Comparison of ENCODE assay signal across 21 cellular contexts in genomic region chr1:209686319-209686718, GRCh38. TPM values are rescaled to one million over a fixed set of nuclear protein-coding genes. Genes with fewer than 3 reads are reported as not detected.
A peak's percentile ranks its signal among the peaks of the same experiment; 100 is the strongest.
DNase-seq lines count a peak whose midpoint lies in the region; ATAC-seq lines count a peak whose summit lies in the region.
"Had no signal": no experiment of that assay in that cellular context is flagged by ENCODE, and none has a peak within 500 bp of the region (broad histone marks: within the 10 kb centered on the region; RNA-seq: fewer than 3 reads in every experiment).

No MANE protein-coding gene starts in this region.

- ATAC-seq in GM21717 (IDR thresholded peaks at IDR 0.05; ENCODE audit: unreplicated experiment): peak; percentile 15
- no peak for ATAC-seq in stimulated activated effector memory CD8-positive, alpha-beta T cell treated with anti-CD3 and anti-CD28 coated beads, Interleukin-12 subunit alpha, Interleukin-12 subunit beta, amount 100 ng/mL, for 72 hours
- no peak for ATAC-seq in GM18907 (IDR thresholded peaks at IDR 0.05; ENCODE audit: unreplicated experiment)
- ATAC-seq: left cardiac atrium, right cardiac atrium had no signal

- no peak for DNase-seq in activated naive CD4-positive, alpha-beta T cell treated with anti-CD3 and anti-CD28 coated beads for 36 hours
- DNase-seq in activated naive CD4-positive, alpha-beta T cell treated with anti-CD3 and anti-CD28 coated beads, Interleukin-2, amount 50 U/mL, for 16 hours: no peak
- DNase-seq in activated T-helper 1 cell treated with anti-CD3 and anti-CD28 coated beads, Interleukin-12 subunit alpha, Interleukin-12 subunit beta, Interleukin-2, Interleukin-4 antibody, amounts not matched to agents 30 ng/mL and 10 ng/mL and 1 ng/mL, durations not matched to agents 14 hours and 24 hours and 36 hours (ENCODE audit: low spot score): no peak
- DNase-seq in stimulated activated effector memory CD8-positive, alpha-beta T cell treated with anti-CD3 and anti-CD28 coated beads, Interleukin-12 subunit alpha, Interleukin-12 subunit beta, amount 100 ng/mL, for 72 hours (ENCODE audit: low spot score in 2 of 2): no peak
- DNase-seq in cardiac septum (ENCODE audit: low spot score): no peak
- DNase-seq: activated CD4-positive, CD25-positive, alpha-beta regulatory T cell; GF-D8; HCEC 1CT; head of caudate nucleus; left cardiac atrium; NCI-H2171 treated with DMSO at 0.1 percent for 48 hours; NCI-H524 treated with DMSO at 0.1 percent for 48 hours; nephron progenitor cell; right cardiac atrium; upper lobe of left lung had no signal

- peak overlapping the region; percentile 28 for H3K4me3 Mint-ChIP-seq in activated naive CD4-positive, alpha-beta T cell treated with anti-CD3 and anti-CD28 coated beads for 36 hours
- H3K4me3 Mint-ChIP-seq in activated T-helper 1 cell treated with anti-CD3 and anti-CD28 coated beads, Interleukin-12 subunit alpha, Interleukin-12 subunit beta, Interleukin-2, Interleukin-4 antibody, amounts not matched to agents 30 ng/mL and 10 ng/mL and 1 ng/mL, durations not matched to agents 14 hours and 24 hours and 36 hours: peak overlapping the region; percentile 74
- H3K4me3 Mint-ChIP-seq in stimulated activated effector memory CD8-positive, alpha-beta T cell treated with anti-CD3 and anti-CD28 coated beads, Interleukin-12 subunit alpha, Interleukin-12 subunit beta, amount 100 ng/mL, for 72 hours: peak overlapping the region; percentile 15
- H3K4me3 Mint-ChIP-seq: dendritic cell treated with granulocyte-macrophage colony-stimulating factor and Interleukin-4, amounts not matched to agents 40 ng/mL and 50 ng/mL, for 4 days; nephron progenitor cell had no signal

- CTCF ChIA-PET in activated naive CD4-positive, alpha-beta T cell treated with anti-CD3 and anti-CD28 coated beads for 36 hours (lab: Charles Lee): interaction anchor here (0.6 to 5.3 kb wide), 7 partner anchors 17 to 1600 kb away, joined by 3 to 17 read pairs (median 4); no protein-coding TSS in a partner anchor

- peaks cover 47% of the 10 kb centered on the region for H3K4me1 Mint-ChIP-seq in activated naive CD4-positive, alpha-beta T cell treated with anti-CD3 and anti-CD28 coated beads for 36 hours (ENCODE audit: low read depth)
- H3K4me1 Mint-ChIP-seq in activated T-helper 1 cell treated with anti-CD3 and anti-CD28 coated beads, Interleukin-12 subunit alpha, Interleukin-12 subunit beta, Interleukin-2, Interleukin-4 antibody, amounts not matched to agents 30 ng/mL and 10 ng/mL and 1 ng/mL, durations not matched to agents 14 hours and 24 hours and 36 hours (ENCODE audit: low read depth): peaks cover 45% of the 10 kb centered on the region
- H3K4me1 Mint-ChIP-seq in stimulated activated effector memory CD8-positive, alpha-beta T cell treated with anti-CD3 and anti-CD28 coated beads, Interleukin-12 subunit alpha, Interleukin-12 subunit beta, amount 100 ng/mL, for 72 hours: peaks cover 16% of the 10 kb centered on the region
- H3K4me1 Mint-ChIP-seq: nephron progenitor cell had no signal

- no peaks in the 10 kb centered on the region for H3K27me3 Mint-ChIP-seq in activated naive CD4-positive, alpha-beta T cell treated with anti-CD3 and anti-CD28 coated beads for 36 hours (ENCODE audit: low read depth)
- no peaks in the 10 kb centered on the region for H3K27me3 Mint-ChIP-seq in activated T-helper 1 cell treated with anti-CD3 and anti-CD28 coated beads, Interleukin-12 subunit alpha, Interleukin-12 subunit beta, Interleukin-2, Interleukin-4 antibody, amounts not matched to agents 30 ng/mL and 10 ng/mL and 1 ng/mL, durations not matched to agents 14 hours and 24 hours and 36 hours (ENCODE audit: insufficient read depth)

- H3K9me3 Mint-ChIP-seq in activated naive CD4-positive, alpha-beta T cell treated with anti-CD3 and anti-CD28 coated beads for 36 hours: no peaks in the 10 kb centered on the region
- no peaks in the 10 kb centered on the region for H3K9me3 Mint-ChIP-seq in activated T-helper 1 cell treated with anti-CD3 and anti-CD28 coated beads, Interleukin-12 subunit alpha, Interleukin-12 subunit beta, Interleukin-2, Interleukin-4 antibody, amounts not matched to agents 30 ng/mL and 10 ng/mL and 1 ng/mL, durations not matched to agents 14 hours and 24 hours and 36 hours
- no peaks in the 10 kb centered on the region for H3K9me3 Mint-ChIP-seq in stimulated activated effector memory CD8-positive, alpha-beta T cell treated with anti-CD3 and anti-CD28 coated beads, Interleukin-12 subunit alpha, Interleukin-12 subunit beta, amount 100 ng/mL, for 72 hours
- H3K9me3 Mint-ChIP-seq: CD14-positive monocyte; dendritic cell treated with granulocyte-macrophage colony-stimulating factor and Interleukin-4, amounts not matched to agents 40 ng/mL and 50 ng/mL, for 4 days; nephron progenitor cell had no signal

- peaks cover 4% of the 10 kb centered on the region for H3K36me3 Mint-ChIP-seq in activated naive CD4-positive, alpha-beta T cell treated with anti-CD3 and anti-CD28 coated beads for 36 hours (ENCODE audit: low read depth)
- peaks cover 16% of the 10 kb centered on the region for H3K36me3 Mint-ChIP-seq in activated T-helper 1 cell treated with anti-CD3 and anti-CD28 coated beads, Interleukin-12 subunit alpha, Interleukin-12 subunit beta, Interleukin-2, Interleukin-4 antibody, amounts not matched to agents 30 ng/mL and 10 ng/mL and 1 ng/mL, durations not matched to agents 14 hours and 24 hours and 36 hours (ENCODE audit: low read depth)
- no peaks in the 10 kb centered on the region for H3K36me3 Mint-ChIP-seq in stimulated activated effector memory CD8-positive, alpha-beta T cell treated with anti-CD3 and anti-CD28 coated beads, Interleukin-12 subunit alpha, Interleukin-12 subunit beta, amount 100 ng/mL, for 72 hours
- H3K36me3 Mint-ChIP-seq: CD14-positive monocyte had no signal

- intact Hi-C loops in activated naive CD4-positive, alpha-beta T cell treated with anti-CD3 and anti-CD28 coated beads for 36 hours (cut with micrococcal nuclease): loop anchor here (1.0 kb wide), 1 partner anchor 13 kb away; no protein-coding TSS in a partner anchor
- intact Hi-C loops in activated T-helper 1 cell treated with anti-CD3 and anti-CD28 coated beads, Interleukin-12 subunit alpha, Interleukin-12 subunit beta, Interleukin-2, Interleukin-4 antibody, amounts not matched to agents 30 ng/mL and 10 ng/mL and 1 ng/mL, durations not matched to agents 14 hours and 24 hours and 36 hours (cut with micrococcal nuclease): loop anchor here (2.0 kb wide), 1 partner anchor 14 kb away; no protein-coding TSS in a partner anchor
- intact Hi-C loops in cardiac septum (cut with DNase I): no loop called here

- peak overlapping the region; percentile 4 for H3K27ac Mint-ChIP-seq in activated naive CD4-positive, alpha-beta T cell treated with anti-CD3 and anti-CD28 coated beads for 36 hours
- H3K27ac Mint-ChIP-seq in activated T-helper 1 cell treated with anti-CD3 and anti-CD28 coated beads, Interleukin-12 subunit alpha, Interleukin-12 subunit beta, Interleukin-2, Interleukin-4 antibody, amounts not matched to agents 30 ng/mL and 10 ng/mL and 1 ng/mL, durations not matched to agents 14 hours and 24 hours and 36 hours: peak overlapping the region; percentile 82
- peak overlapping the region; percentile 77 for H3K27ac Mint-ChIP-seq in stimulated activated effector memory CD8-positive, alpha-beta T cell treated with anti-CD3 and anti-CD28 coated beads, Interleukin-12 subunit alpha, Interleukin-12 subunit beta, amount 100 ng/mL, for 72 hours
- H3K27ac Mint-ChIP-seq: dendritic cell treated with granulocyte-macrophage colony-stimulating factor and Interleukin-4, amounts not matched to agents 40 ng/mL and 50 ng/mL, for 4 days; nephron progenitor cell had no signal

RNA-seq across cellular contexts. Expression of gene G0S2, which starts 11.1 kb away (rescaled TPM):
- total RNA-seq in activated naive CD4-positive, alpha-beta T cell treated with anti-CD3 and anti-CD28 coated beads for 36 hours: 100 to 1,000 TPM; 138 to 139 TPM
- total RNA-seq in activated T-helper 1 cell treated with anti-CD3 and anti-CD28 coated beads, Interleukin-12 subunit alpha, Interleukin-12 subunit beta, Interleukin-2, Interleukin-4 antibody, amounts not matched to agents 30 ng/mL and 10 ng/mL and 1 ng/mL, durations not matched to agents 14 hours and 24 hours and 36 hours: 501 and 509 TPM in 2 replicates
- 246 TPM for total RNA-seq in cardiac septum

RNA-seq across cellular contexts. Expression of gene HSD11B1, which starts 18.3 kb away (rescaled TPM):
- total RNA-seq in activated naive CD4-positive, alpha-beta T cell treated with anti-CD3 and anti-CD28 coated beads for 36 hours: 1 to 10 TPM; 6.7 to 8.0 TPM
- 15.9 and 17.9 TPM in 2 replicates for total RNA-seq in activated T-helper 1 cell treated with anti-CD3 and anti-CD28 coated beads, Interleukin-12 subunit alpha, Interleukin-12 subunit beta, Interleukin-2, Interleukin-4 antibody, amounts not matched to agents 30 ng/mL and 10 ng/mL and 1 ng/mL, durations not matched to agents 14 hours and 24 hours and 36 hours
- 15.0 TPM for total RNA-seq in cardiac septum
- total RNA-seq: cardiac muscle cell, SK-MEL-5 had no signal

RNA-seq across cellular contexts. Expression of gene LAMB3, which starts 34.1 kb away (rescaled TPM):
- total RNA-seq in activated naive CD4-positive, alpha-beta T cell treated with anti-CD3 and anti-CD28 coated beads for 36 hours: 10 to 100 TPM; 11.8 to 13.0 TPM
- 15.8 and 18.3 TPM in 2 replicates for total RNA-seq in activated T-helper 1 cell treated with anti-CD3 and anti-CD28 coated beads, Interleukin-12 subunit alpha, Interleukin-12 subunit beta, Interleukin-2, Interleukin-4 antibody, amounts not matched to agents 30 ng/mL and 10 ng/mL and 1 ng/mL, durations not matched to agents 14 hours and 24 hours and 36 hours
- total RNA-seq in cardiac septum: 3.6 TPM

Comparison
In these comparisons a context has a peak if more than half of its experiments do, and no peak if none do; other contexts are left out.
1. H3K27ac Mint-ChIP-seq: peak in every context shown above with its lines; median percentile 82 in activated T-helper 1 cell treated with anti-CD3 and anti-CD28 coated beads, Interleukin-12 subunit alpha, Interleukin-12 subunit beta, Interleukin-2, Interleukin-4 antibody, amounts not matched to agents 30 ng/mL and 10 ng/mL and 1 ng/mL, durations not matched to agents 14 hours and 24 hours and 36 hours; 77 in stimulated activated effector memory CD8-positive, alpha-beta T cell treated with anti-CD3 and anti-CD28 coated beads, Interleukin-12 subunit alpha, Interleukin-12 subunit beta, amount 100 ng/mL, for 72 hours; 4 in activated naive CD4-positive, alpha-beta T cell treated with anti-CD3 and anti-CD28 coated beads for 36 hours.
2. H3K4me3 Mint-ChIP-seq: peak in every context shown above with its lines; median percentile 74 in activated T-helper 1 cell treated with anti-CD3 and anti-CD28 coated beads, Interleukin-12 subunit alpha, Interleukin-12 subunit beta, Interleukin-2, Interleukin-4 antibody, amounts not matched to agents 30 ng/mL and 10 ng/mL and 1 ng/mL, durations not matched to agents 14 hours and 24 hours and 36 hours; 28 in activated naive CD4-positive, alpha-beta T cell treated with anti-CD3 and anti-CD28 coated beads for 36 hours; 15 in stimulated activated effector memory CD8-positive, alpha-beta T cell treated with anti-CD3 and anti-CD28 coated beads, Interleukin-12 subunit alpha, Interleukin-12 subunit beta, amount 100 ng/mL, for 72 hours.